In the genomic region with DNA sequence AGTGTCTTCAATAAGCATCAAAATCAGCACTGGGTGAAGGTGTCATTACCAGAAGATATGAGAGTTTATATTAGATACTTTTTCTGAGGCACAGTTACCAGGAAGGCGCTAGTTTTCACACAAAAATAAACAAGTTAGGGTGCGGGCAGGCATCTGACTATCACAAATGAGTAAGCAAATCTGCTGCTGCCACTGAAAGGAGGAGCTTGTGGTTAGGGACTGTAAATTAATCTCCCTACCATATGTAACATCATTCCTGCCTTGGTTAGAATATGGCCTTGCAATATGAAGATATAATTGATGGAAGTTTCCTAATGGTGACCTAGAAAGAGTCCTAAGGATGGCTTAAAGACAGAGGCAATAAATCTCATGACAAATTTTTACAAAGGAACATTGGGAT, we compare ENCODE assay signal across 1 cellular context.
TF ChIP-seq lines count a peak whose summit lies in the region.

No MANE protein-coding gene starts in this region.

TF ChIP-seq in GM23338, 12 proteins besides CTCF, POLR2A, EP300 and RAD21 (continued from another document):
- TF ChIP-seq, protein P1, sequence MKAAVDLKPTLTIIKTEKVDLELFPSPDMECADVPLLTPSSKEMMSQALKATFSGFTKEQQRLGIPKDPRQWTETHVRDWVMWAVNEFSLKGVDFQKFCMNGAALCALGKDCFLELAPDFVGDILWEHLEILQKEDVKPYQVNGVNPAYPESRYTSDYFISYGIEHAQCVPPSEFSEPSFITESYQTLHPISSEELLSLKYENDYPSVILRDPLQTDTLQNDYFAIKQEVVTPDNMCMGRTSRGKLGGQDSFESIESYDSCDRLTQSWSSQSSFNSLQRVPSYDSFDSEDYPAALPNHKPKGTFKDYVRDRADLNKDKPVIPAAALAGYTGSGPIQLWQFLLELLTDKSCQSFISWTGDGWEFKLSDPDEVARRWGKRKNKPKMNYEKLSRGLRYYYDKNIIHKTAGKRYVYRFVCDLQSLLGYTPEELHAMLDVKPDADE (IDR thresholded peaks at IDR 0.05), result no peak
- TF ChIP-seq JUNB (IDR thresholded peaks at IDR 0.05; ENCODE audit: unreplicated experiment), result no peak
